Comparison of ENCODE assay signal across 10 cellular contexts in genomic region chr1:109959974-109960744, GRCh38. TPM values are rescaled to one million over a fixed set of nuclear protein-coding genes. Genes with fewer than 3 reads are reported as not detected.
DNase-seq lines count a peak whose midpoint lies in the region; ATAC-seq and TF ChIP-seq lines count a peak whose summit lies in the region.
"Had no signal": no experiment of that assay in that cellular context is flagged by ENCODE, and none has a peak within 500 bp of the region (broad histone marks: within the 10 kb centered on the region; RNA-seq: fewer than 3 reads in every experiment).

No MANE protein-coding gene starts in this region.

- H3K27ac ChIP-seq in hepatocyte (peak overlapping the region; percentile 71), upper lobe of right lung (peak overlapping the region; percentile 44)
- H3K27ac ChIP-seq: BLaER1, KMS-11 had no signal

- DNase-seq in NCI-H2107 treated with DMSO at 0.1 percent for 48 hours (lab: John Stamatoyannopoulos, UW; ENCODE audit: unreplicated experiment), result peak; percentile 78
- no peak for DNase-seq in NCI-H2107 (lab: John Stamatoyannopoulos, UW)
- DNase-seq in SHP77 (lab: John Stamatoyannopoulos, UW), result peak; percentile 61 to 66
- peak; percentile 51 for DNase-seq in hepatocyte (ENCODE audit: low spot score)
- no peak for DNase-seq in upper lobe of right lung
- DNase-seq in pons (ENCODE audit: low spot score), result no peak
- no peak for DNase-seq in MV-4-11 (lab: John Stamatoyannopoulos, UW)
- DNase-seq in NCI-H1048 (lab: John Stamatoyannopoulos, UW), result no peak

- ATAC-seq in upper lobe of right lung, result peak; percentile 92

- peaks cover 19% of the 10 kb centered on the region for H3K4me1 ChIP-seq in hepatocyte (ENCODE audit: insufficient read depth)
- peaks cover 17% of the 10 kb centered on the region for H3K4me1 ChIP-seq in upper lobe of right lung
- H3K4me1 ChIP-seq: BLaER1 had no signal

- H3K36me3 ChIP-seq in hepatocyte (replicated peaks; ENCODE audit: insufficient read depth, low read depth) (no peaks in the 10 kb centered on the region), upper lobe of right lung (no peaks in the 10 kb centered on the region)
- H3K36me3 ChIP-seq: BLaER1 had no signal

- H3K9me3 ChIP-seq in hepatocyte (ENCODE audit: low read depth), result no peaks in the 10 kb centered on the region
- no peaks in the 10 kb centered on the region for H3K9me3 ChIP-seq in upper lobe of right lung
- H3K9me3 ChIP-seq: BLaER1 had no signal

- intact Hi-C loops in upper lobe of right lung (cut with DNase I), result no loop called here

- no peak overlapping the region for H3K4me3 ChIP-seq in hepatocyte
- no peak overlapping the region for H3K4me3 ChIP-seq in upper lobe of right lung
- H3K4me3 ChIP-seq: BLaER1 had no signal

- WGBS in hepatocyte (ENCODE audit: low lambda C conversion rate, missing lambda C conversion rate), result 19% methylated on average over 7 of the region's 7 CpGs

- no peaks in the 10 kb centered on the region for H3K79me2 ChIP-seq in hepatocyte

- H3K9me2 ChIP-seq in hepatocyte (replicated peaks; ENCODE audit: insufficient read depth), result no peaks in the 10 kb centered on the region

- no peaks in the 10 kb centered on the region for H4K20me1 ChIP-seq in hepatocyte (ENCODE audit: insufficient read depth, poor library complexity, severe bottlenecking)
- H4K20me1 ChIP-seq: BLaER1 had no signal

- H3K27me3 ChIP-seq in hepatocyte, result no peaks in the 10 kb centered on the region
- H3K27me3 ChIP-seq in upper lobe of right lung, result no peaks in the 10 kb centered on the region
- H3K27me3 ChIP-seq: BLaER1 had no signal

- H3K4me2 ChIP-seq in hepatocyte, result peak overlapping the region; percentile 50
- H3K4me2 ChIP-seq: BLaER1, KMS-11 had no signal

- no peak for TF ChIP-seq CTCF in hepatocyte (IDR thresholded peaks at IDR 0.05; ENCODE audit: poor library complexity)
- TF ChIP-seq CTCF in upper lobe of right lung (IDR thresholded peaks at IDR 0.05), result no peak

- no peak overlapping the region for H2AFZ ChIP-seq in hepatocyte

RNA-seq across cellular contexts. Expression of gene AHCYL1, which starts 24.4 kb away (rescaled TPM):
- total RNA-seq in hepatocyte, result 49.2 and 56.2 TPM in 2 replicates
- 88.4 and 97.6 TPM in 2 replicates for polyA plus RNA-seq in hepatocyte
- total RNA-seq in upper lobe of right lung, result 91.7 TPM

RNA-seq across cellular contexts. Expression of gene CSF1, which starts 49.5 kb away (rescaled TPM):
- total RNA-seq in hepatocyte (9.1 and 9.4 TPM in 2 replicates), upper lobe of right lung (79.8 TPM)
- polyA plus RNA-seq in hepatocyte, result 13.5 and 19.1 TPM in 2 replicates

Comparison
In these comparisons a context has a peak if more than half of its experiments do, and no peak if none do; other contexts are left out.
1. DNase-seq: peak in NCI-H2107 treated with DMSO at 0.1 percent for 48 hours (single experiment), SHP77 (2 of 2) and hepatocyte (single experiment); none in NCI-H2107 (single experiment), upper lobe of right lung (single experiment), pons (single experiment), MV-4-11 (single experiment) and NCI-H1048 (single experiment).